In genomic region chr9:7316967-7317366, GRCh38 we compare ENCODE assay signal across 24 cellular contexts.
DNase-seq lines count a peak whose midpoint lies in the region; ATAC-seq and TF ChIP-seq lines count a peak whose summit lies in the region.
"Had no signal": no experiment of that assay in that cellular context is flagged by ENCODE, and none has a peak within 500 bp of the region (broad histone marks: within the 10 kb centered on the region; RNA-seq: fewer than 3 reads in every experiment).

No MANE protein-coding gene starts in this region.

- DNase-seq in heart right ventricle (no peak), cardiac septum (ENCODE audit: low spot score) (no peak), SHP77 treated with DMSO at 0.1 percent for 48 hours (lab: John Stamatoyannopoulos, UW) (peak; percentile 31), lung microvascular endothelial cell (ENCODE audit: low read depth in 2 of 2) (peak; percentile 3 to 5), tibial artery (no peak), NCI-H1417 treated with DMSO at 0.1 percent for 48 hours (lab: John Stamatoyannopoulos, UW) (no peak), hypothalamus (lab: John Stamatoyannopoulos, UW) (no peak)
- no peak for DNase-seq in activated T-cell treated with anti-CD3 and anti-CD28 coated beads, Interleukin-2, amount 50 U/mL, for 48 hours
- DNase-seq: activated CD4-positive, alpha-beta T cell treated with anti-CD3 and anti-CD28 coated beads for 1 hour; activated CD8-positive, alpha-beta T cell treated with anti-CD3 and anti-CD28 coated beads for 36 hours; activated gamma-delta T cell treated with Interleukin-2 at 50 U/mL for 16 hours; activated T-cell treated with anti-CD3 and anti-CD28 coated beads for 4 hours; CD8-positive, alpha-beta memory T cell; DND-41; effector memory CD8-positive, alpha-beta T cell; foreskin melanocyte; hippocampal formation; Kasumi-1; left lung; mucosa of descending colon; NCI-H1930; stimulated activated CD4-positive, alpha-beta T cell treated with anti-CD3 and anti-CD28 coated beads, Interleukin-1b, Interleukin-23, amount 100 ng/mL, for 48 hours had no signal

- H3K9me3 ChIP-seq in heart right ventricle (peaks cover 0 to 30% (median 12%) of the 10 kb centered on the region in 11 donors), tibial artery (peaks cover 0 to 6% (median 3%) of the 10 kb centered on the region in 3 donors)

- ATAC-seq in heart right ventricle: peak in 1 of 8 donors; percentile 50
- ATAC-seq: A549; activated CD8-positive, alpha-beta T cell treated with anti-CD3 and anti-CD28 coated beads for 36 hours; effector memory CD8-positive, alpha-beta T cell; GM12878; mucosa of descending colon had no signal

- no peak overlapping the region for H3K4me3 ChIP-seq in heart right ventricle
- no peak overlapping the region for H3K4me3 ChIP-seq in tibial artery
- H3K4me3 ChIP-seq: A549, GM12878, left lung, mucosa of descending colon had no signal

- peak overlapping the region in 8 of 10 donors; percentile 39 to 77 (median 57) for H3K27ac ChIP-seq in heart right ventricle
- peak overlapping the region; percentile 67 to 80 for H3K27ac ChIP-seq in tibial artery
- H3K27ac ChIP-seq: A549 had no signal

- H3K27me3 ChIP-seq in heart right ventricle (no peaks in the 10 kb centered on the region), tibial artery (no peaks in the 10 kb centered on the region)
- H3K27me3 ChIP-seq: left lung had no signal

- WGBS in heart right ventricle, 2 donors: 60 to 73% methylated on average over 4 of the region's 4 CpGs

- TF ChIP-seq CTCF in heart right ventricle (IDR thresholded peaks at IDR 0.05) (no peak), tibial artery (IDR thresholded peaks at IDR 0.05) (no peak)

- intact Hi-C loops in heart right ventricle (cut with DNase I) (loop anchor here in 1 of 10 donors (5.0 kb wide), 1 partner anchor 60 kb away; no protein-coding TSS in a partner anchor), cardiac septum (cut with DNase I) (no loop called here), tibial artery (cut with DNase I; ENCODE audit: low total_unique reads) (no loop called here)

- H3K4me1 ChIP-seq in heart right ventricle: peaks cover 0 to 22% (median 10%) of the 10 kb centered on the region in 9 donors
- H3K4me1 ChIP-seq in tibial artery: peaks cover 0 to 26% (median 12%) of the 10 kb centered on the region in 4 donors
- H3K4me1 ChIP-seq: left lung had no signal

- H3K36me3 ChIP-seq in heart right ventricle (no peaks in the 10 kb centered on the region), tibial artery (no peaks in the 10 kb centered on the region)
- H3K36me3 ChIP-seq: left lung had no signal

Comparison
In these comparisons a context has a peak if more than half of its experiments do, and no peak if none do; other contexts are left out.
1. DNase-seq: peak in SHP77 treated with DMSO at 0.1 percent for 48 hours (single experiment) and lung microvascular endothelial cell (2 of 2); none in heart right ventricle (0 of 2), cardiac septum (single experiment), tibial artery (0 of 2), NCI-H1417 treated with DMSO at 0.1 percent for 48 hours (single experiment), activated T-cell treated with anti-CD3 and anti-CD28 coated beads, Interleukin-2, amount 50 U/mL, for 48 hours (0 of 2) and hypothalamus (0 of 51).